In the genomic region with DNA sequence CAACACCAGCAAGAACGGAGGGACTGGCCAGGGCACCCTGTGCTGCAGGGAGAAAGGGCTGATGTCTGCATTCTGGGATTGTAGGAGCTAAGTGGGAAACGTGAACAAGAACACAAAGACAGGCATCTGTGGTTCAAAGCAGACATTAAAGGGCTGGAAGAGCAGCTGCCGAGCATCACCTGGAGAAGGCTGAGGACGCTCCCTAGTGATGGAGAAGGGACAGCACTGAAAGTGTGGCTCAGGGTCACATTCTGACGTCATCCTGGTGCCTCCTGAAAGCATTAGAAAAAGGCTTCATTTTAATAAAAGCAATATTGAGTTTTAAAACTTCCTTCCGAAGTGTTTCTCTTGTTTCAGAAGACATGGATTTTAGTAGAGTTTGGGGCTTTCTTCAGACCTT, we compare ENCODE assay signal across 11 cellular contexts.
"Had no signal": no experiment of that assay in that cellular context is flagged by ENCODE, and none has a peak within 500 bp of the region (broad histone marks: within the 10 kb centered on the region; RNA-seq: fewer than 3 reads in every experiment).

No MANE protein-coding gene starts in this region.

- ATAC-seq: gastrocnemius medialis, heart left ventricle, mucosa of descending colon had no signal

- H3K36me3 Mint-ChIP-seq: activated naive CD4-positive, alpha-beta T cell treated with anti-CD3 and anti-CD28 coated beads, Interleukin-2, amount 50 U/mL, for 24 hours; memory B cell; naive B cell had no signal

- H3K27ac Mint-ChIP-seq: activated naive CD4-positive, alpha-beta T cell treated with anti-CD3 and anti-CD28 coated beads, Interleukin-2, amount 50 U/mL, for 24 hours; memory B cell; stimulated activated naive CD8-positive, alpha-beta T cell treated with anti-CD3 and anti-CD28 coated beads, Interleukin-15, Interleukin-2, amounts not matched to agents 100 ng/mL and 50 ng/mL, for 24 hours had no signal

- H3K27me3 Mint-ChIP-seq: activated naive CD4-positive, alpha-beta T cell treated with anti-CD3 and anti-CD28 coated beads, Interleukin-2, amount 50 U/mL, for 24 hours; stimulated activated naive CD8-positive, alpha-beta T cell treated with anti-CD3 and anti-CD28 coated beads, Interleukin-15, Interleukin-2, amounts not matched to agents 100 ng/mL and 50 ng/mL, for 24 hours had no signal

- H3K9me3 Mint-ChIP-seq: activated naive CD4-positive, alpha-beta T cell treated with anti-CD3 and anti-CD28 coated beads, Interleukin-2, amount 50 U/mL, for 24 hours; memory B cell; naive B cell; stimulated activated naive CD8-positive, alpha-beta T cell treated with anti-CD3 and anti-CD28 coated beads, Interleukin-15, Interleukin-2, amounts not matched to agents 100 ng/mL and 50 ng/mL, for 24 hours had no signal

- H3K4me3 Mint-ChIP-seq: activated naive CD4-positive, alpha-beta T cell treated with anti-CD3 and anti-CD28 coated beads, Interleukin-2, amount 50 U/mL, for 24 hours; memory B cell; naive B cell; stimulated activated naive CD8-positive, alpha-beta T cell treated with anti-CD3 and anti-CD28 coated beads, Interleukin-15, Interleukin-2, amounts not matched to agents 100 ng/mL and 50 ng/mL, for 24 hours had no signal

- DNase-seq: activated CD4-positive, alpha-beta T cell treated with anti-CD3 and anti-CD28 coated beads, Interleukin-2, amount 50 U/mL, for 4 hours; activated gamma-delta T cell; cortex of kidney; gastrocnemius medialis; heart left ventricle; mucosa of descending colon; naive B cell; WERI-Rb-1 had no signal

- H3K4me1 Mint-ChIP-seq: memory B cell, naive B cell had no signal
